Comparison of ENCODE assay signal across 1 cellular context in the genomic region with DNA sequence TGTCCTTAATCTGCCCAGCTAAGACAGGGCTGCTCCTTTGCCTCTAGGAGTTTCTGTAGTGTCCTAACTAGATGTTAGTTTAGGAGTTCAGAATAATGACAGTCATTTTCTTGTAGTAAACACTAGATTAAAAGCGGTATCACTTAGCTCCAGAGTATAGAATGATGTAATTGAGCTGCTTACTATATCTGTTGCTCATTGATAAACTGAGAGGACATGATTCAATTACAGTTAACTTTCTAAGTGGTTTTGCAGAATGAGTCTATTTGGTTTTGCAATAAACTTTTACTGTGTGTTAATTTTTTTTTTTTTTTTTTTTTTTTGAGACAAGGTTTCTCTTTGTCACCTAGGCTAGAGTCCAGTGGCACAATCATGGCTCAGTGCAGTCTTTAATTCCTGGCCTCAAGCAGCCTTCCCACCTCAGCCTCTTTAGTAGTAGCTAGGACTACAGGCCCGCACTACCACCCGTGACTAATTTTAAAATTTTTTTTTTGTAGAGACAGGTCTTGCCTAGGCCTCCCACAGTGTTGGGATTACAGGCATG.
TF ChIP-seq lines count a peak whose summit lies in the region.

No MANE protein-coding gene starts in this region.

TF ChIP-seq in GM23338, 12 proteins besides CTCF, POLR2A, EP300 and RAD21:
- TF ChIP-seq, protein P1, sequence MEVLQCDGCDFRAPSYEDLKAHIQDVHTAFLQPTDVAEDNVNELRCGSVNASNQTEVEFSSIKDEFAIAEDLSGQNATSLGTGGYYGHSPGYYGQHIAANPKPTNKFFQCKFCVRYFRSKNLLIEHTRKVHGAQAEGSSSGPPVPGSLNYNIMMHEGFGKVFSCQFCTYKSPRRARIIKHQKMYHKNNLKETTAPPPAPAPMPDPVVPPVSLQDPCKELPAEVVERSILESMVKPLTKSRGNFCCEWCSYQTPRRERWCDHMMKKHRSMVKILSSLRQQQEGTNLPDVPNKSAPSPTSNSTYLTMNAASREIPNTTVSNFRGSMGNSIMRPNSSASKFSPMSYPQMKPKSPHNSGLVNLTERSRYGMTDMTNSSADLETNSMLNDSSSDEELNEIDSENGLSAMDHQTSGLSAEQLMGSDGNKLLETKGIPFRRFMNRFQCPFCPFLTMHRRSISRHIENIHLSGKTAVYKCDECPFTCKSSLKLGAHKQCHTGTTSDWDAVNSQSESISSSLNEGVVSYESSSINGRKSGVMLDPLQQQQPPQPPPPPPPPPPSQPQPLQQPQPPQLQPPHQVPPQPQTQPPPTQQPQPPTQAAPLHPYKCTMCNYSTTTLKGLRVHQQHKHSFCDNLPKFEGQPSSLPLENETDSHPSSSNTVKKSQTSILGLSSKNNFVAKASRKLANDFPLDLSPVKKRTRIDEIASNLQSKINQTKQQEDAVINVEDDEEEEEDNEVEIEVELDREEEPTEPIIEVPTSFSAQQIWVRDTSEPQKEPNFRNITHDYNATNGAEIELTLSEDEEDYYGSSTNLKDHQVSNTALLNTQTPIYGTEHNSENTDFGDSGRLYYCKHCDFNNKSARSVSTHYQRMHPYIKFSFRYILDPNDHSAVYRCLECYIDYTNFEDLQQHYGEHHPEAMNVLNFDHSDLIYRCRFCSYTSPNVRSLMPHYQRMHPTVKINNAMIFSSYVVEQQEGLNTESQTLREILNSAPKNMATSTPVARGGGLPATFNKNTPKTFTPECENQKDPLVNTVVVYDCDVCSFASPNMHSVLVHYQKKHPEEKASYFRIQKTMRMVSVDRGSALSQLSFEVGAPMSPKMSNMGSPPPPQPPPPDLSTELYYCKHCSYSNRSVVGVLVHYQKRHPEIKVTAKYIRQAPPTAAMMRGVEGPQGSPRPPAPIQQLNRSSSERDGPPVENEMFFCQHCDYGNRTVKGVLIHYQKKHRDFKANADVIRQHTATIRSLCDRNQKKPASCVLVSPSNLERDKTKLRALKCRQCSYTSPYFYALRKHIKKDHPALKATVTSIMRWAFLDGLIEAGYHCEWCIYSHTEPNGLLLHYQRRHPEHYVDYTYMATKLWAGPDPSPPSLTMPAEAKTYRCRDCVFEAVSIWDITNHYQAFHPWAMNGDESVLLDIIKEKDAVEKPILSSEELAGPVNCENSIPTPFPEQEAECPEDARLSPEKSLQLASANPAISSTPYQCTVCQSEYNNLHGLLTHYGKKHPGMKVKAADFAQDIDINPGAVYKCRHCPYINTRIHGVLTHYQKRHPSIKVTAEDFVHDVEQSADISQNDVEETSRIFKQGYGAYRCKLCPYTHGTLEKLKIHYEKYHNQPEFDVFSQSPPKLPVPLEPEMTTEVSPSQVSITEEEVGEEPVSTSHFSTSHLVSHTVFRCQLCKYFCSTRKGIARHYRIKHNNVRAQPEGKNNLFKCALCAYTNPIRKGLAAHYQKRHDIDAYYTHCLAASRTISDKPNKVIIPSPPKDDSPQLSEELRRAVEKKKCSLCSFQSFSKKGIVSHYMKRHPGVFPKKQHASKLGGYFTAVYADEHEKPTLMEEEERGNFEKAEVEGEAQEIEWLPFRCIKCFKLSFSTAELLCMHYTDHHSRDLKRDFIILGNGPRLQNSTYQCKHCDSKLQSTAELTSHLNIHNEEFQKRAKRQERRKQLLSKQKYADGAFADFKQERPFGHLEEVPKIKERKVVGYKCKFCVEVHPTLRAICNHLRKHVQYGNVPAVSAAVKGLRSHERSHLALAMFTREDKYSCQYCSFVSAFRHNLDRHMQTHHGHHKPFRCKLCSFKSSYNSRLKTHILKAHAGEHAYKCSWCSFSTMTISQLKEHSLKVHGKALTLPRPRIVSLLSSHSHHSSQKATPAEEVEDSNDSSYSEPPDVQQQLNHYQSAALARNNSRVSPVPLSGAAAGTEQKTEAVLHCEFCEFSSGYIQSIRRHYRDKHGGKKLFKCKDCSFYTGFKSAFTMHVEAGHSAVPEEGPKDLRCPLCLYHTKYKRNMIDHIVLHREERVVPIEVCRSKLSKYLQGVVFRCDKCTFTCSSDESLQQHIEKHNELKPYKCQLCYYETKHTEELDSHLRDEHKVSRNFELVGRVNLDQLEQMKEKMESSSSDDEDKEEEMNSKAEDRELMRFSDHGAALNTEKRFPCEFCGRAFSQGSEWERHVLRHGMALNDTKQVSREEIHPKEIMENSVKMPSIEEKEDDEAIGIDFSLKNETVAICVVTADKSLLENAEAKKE (CRISPR knock-in tag; IDR thresholded peaks at IDR 0.05): no peak
- TF ChIP-seq CREB1 (CRISPR knock-in tag; IDR thresholded peaks at IDR 0.05; ENCODE audit: low read depth) (no peak), STAT1 (IDR thresholded peaks at IDR 0.05; ENCODE audit: unreplicated experiment) (no peak), ZNF114 (CRISPR knock-in tag; IDR thresholded peaks at IDR 0.05) (no peak), NANOG (IDR thresholded peaks at IDR 0.05; ENCODE audit: borderline replicate concordance) (no peak), JUNB (IDR thresholded peaks at IDR 0.05; ENCODE audit: unreplicated experiment) (no peak), EZH2 (IDR thresholded peaks at IDR 0.05; ENCODE audit: low read depth, unreplicated experiment) (no peak)
